ENCODE assay signal across 14 cellular contexts in the genomic region with DNA sequence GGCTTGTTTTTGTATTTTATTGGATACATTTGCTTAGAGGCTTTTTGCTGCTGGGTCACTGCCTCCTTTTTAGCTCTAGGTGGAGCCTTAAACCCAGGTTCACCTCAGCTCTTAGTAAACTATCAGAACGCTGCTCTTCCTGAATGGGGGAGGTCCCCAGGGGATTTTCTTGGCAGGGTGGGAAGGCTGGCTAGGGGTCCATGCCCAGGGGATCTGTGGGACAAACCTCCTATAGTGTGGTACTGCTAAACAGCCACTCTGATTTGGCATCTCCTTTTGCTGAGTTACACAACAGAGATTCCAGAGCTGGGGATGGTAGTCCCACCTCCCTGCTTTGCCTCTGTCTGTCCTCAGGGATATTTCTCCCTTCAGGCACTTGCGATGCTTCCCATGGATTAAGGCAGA.
DNase-seq lines count a peak whose midpoint lies in the region; ATAC-seq, FAIRE-seq and TF ChIP-seq lines count a peak whose summit lies in the region.
"Had no signal": no experiment of that assay in that cellular context is flagged by ENCODE, and none has a peak within 500 bp of the region (broad histone marks: within the 10 kb centered on the region; RNA-seq: fewer than 3 reads in every experiment).

No MANE protein-coding gene starts in this region.

- H3K4me3 ChIP-seq in A549 (no peak overlapping the region), H7 (ENCODE audit: insufficient read depth, low read depth, low read length) (no peak overlapping the region), NT2/D1 (ENCODE audit: insufficient read length, low read depth) (no peak overlapping the region)
- H3K4me3 ChIP-seq: SJSA1, skin epidermis had no signal

- ATAC-seq in A549, result no peak
- no peak for ATAC-seq in foreskin keratinocyte
- ATAC-seq in HG02973 (IDR thresholded peaks at IDR 0.05; ENCODE audit: unreplicated experiment), result no peak
- ATAC-seq: naive thymus-derived CD8-positive, alpha-beta T cell had no signal

- H3K9me3 ChIP-seq in A549 (no peaks in the 10 kb centered on the region), NT2/D1 (ENCODE audit: insufficient read depth, low read length) (peaks cover 8% of the 10 kb centered on the region; the same call in 1 of the 2 replicates)

- no peak overlapping the region for H3K4me2 ChIP-seq in A549

- DNase-seq in A549 (ENCODE audit: low read depth in 1 of 2, low spot score in 1 of 2) (no peak), H7 (peak; percentile 67), NT2/D1 (ENCODE audit: low read depth, low spot score) (peak; percentile 47), foreskin keratinocyte (no peak), hypothalamus (lab: John Stamatoyannopoulos, UW) (no peak), NCI-H510A (lab: John Stamatoyannopoulos, UW) (no peak), retina (no peak)
- DNase-seq: activated CD4-positive, alpha-beta T cell treated with anti-CD3 and anti-CD28 coated beads for 4 hours; islet precursor cell; naive thymus-derived CD8-positive, alpha-beta T cell; NCI-H2107 had no signal

- POLR2A ChIA-PET in A549 (lab: Yijun Ruan, JAX), result no interaction called here

- CTCF ChIA-PET in A549 (lab: Yijun Ruan, JAX), result interaction anchor here (1.0 to 1.2 kb wide), 2 partner anchors 22 to 85 kb away, joined by 3 read pairs; no protein-coding TSS in a partner anchor

- no peaks in the 10 kb centered on the region for H3K27me3 ChIP-seq in H7 (ENCODE audit: control insufficient read depth, insufficient read depth, low read length)
- no peaks in the 10 kb centered on the region for H3K27me3 ChIP-seq in NT2/D1 (ENCODE audit: insufficient read depth, insufficient read length)
- no peaks in the 10 kb centered on the region for H3K27me3 ChIP-seq in foreskin keratinocyte

- 35% methylated on average over 2 of the region's 2 CpGs for WGBS in A549 (ENCODE audit: missing lambda C conversion rate)

- no peak for TF ChIP-seq POLR2A in A549 (IDR thresholded peaks at IDR 0.05; ENCODE audit: low read length)

- TF ChIP-seq EP300 in A549 (IDR thresholded peaks at IDR 0.05), result no peak

- peak; percentile 11 to 37; a peak in 2 of 5 replicates for TF ChIP-seq RAD21 in A549 (conservative IDR thresholded peaks at IDR 0.05 in 1 of 2, IDR thresholded peaks at IDR 0.05 in 1 of 2)

- TF ChIP-seq CTCF in A549 (IDR thresholded peaks at IDR 0.05) (no peak), foreskin keratinocyte (conservative IDR thresholded peaks at IDR 0.05) (peak; percentile 27)

- no peak overlapping the region for H3K27ac ChIP-seq in A549
- H3K27ac ChIP-seq in foreskin keratinocyte, result no peak overlapping the region
- H3K27ac ChIP-seq: SJSA1, skin epidermis had no signal

- H3K36me3 ChIP-seq in H7 (replicated peaks; ENCODE audit: control insufficient read depth, insufficient read depth, low read length), result no peaks in the 10 kb centered on the region
- no peaks in the 10 kb centered on the region for H3K36me3 ChIP-seq in NT2/D1 (ENCODE audit: insufficient read depth, insufficient read length, low read length)
- H3K36me3 ChIP-seq: SJSA1 had no signal

- H3K9ac ChIP-seq in NT2/D1 (ENCODE audit: insufficient read length, low read depth), result peak overlapping the region; percentile 3

- H3K4me1 ChIP-seq in A549, result no peaks in the 10 kb centered on the region
- H3K4me1 ChIP-seq in NT2/D1 (ENCODE audit: insufficient read depth, insufficient read length), result no peaks in the 10 kb centered on the region
- no peaks in the 10 kb centered on the region for H3K4me1 ChIP-seq in foreskin keratinocyte
- H3K4me1 ChIP-seq: SJSA1 had no signal

- FAIRE-seq in A549 (lab: Jason Lieb, UNC), result no peak

TF ChIP-seq in A549, 52 proteins besides CTCF, POLR2A, EP300 and RAD21:
- no peak for TF ChIP-seq JUN (IDR thresholded peaks at IDR 0.05)
- TF ChIP-seq RARB (CRISPR knock-in tag; IDR thresholded peaks at IDR 0.05), result no peak
- TF ChIP-seq, protein P1, sequence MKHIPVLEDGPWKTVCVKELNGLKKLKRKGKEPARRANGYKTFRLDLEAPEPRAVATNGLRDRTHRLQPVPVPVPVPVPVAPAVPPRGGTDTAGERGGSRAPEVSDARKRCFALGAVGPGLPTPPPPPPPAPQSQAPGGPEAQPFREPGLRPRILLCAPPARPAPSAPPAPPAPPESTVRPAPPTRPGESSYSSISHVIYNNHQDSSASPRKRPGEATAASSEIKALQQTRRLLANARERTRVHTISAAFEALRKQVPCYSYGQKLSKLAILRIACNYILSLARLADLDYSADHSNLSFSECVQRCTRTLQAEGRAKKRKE (CRISPR knock-in tag; IDR thresholded peaks at IDR 0.05; ENCODE audit: low read depth), result no peak
- TF ChIP-seq EHMT2 (IDR thresholded peaks at IDR 0.05; ENCODE audit: low read depth), result no peak
- no peak for TF ChIP-seq HEYL (CRISPR knock-in tag; IDR thresholded peaks at IDR 0.05)
- TF ChIP-seq FOSB (CRISPR knock-in tag; IDR thresholded peaks at IDR 0.05), result no peak
- TF ChIP-seq TFCP2L1 (CRISPR knock-in tag; IDR thresholded peaks at IDR 0.05), result no peak
- TF ChIP-seq RCOR1 (IDR thresholded peaks at IDR 0.05; ENCODE audit: low read depth, low read length), result no peak
- no peak for TF ChIP-seq BHLHE40 (IDR thresholded peaks at IDR 0.05; ENCODE audit: low read depth, low read length)
- no peak for TF ChIP-seq ZNF302 (CRISPR knock-in tag; IDR thresholded peaks at IDR 0.05)
- no peak for TF ChIP-seq REST (IDR thresholded peaks at IDR 0.05)
- TF ChIP-seq, protein P2, sequence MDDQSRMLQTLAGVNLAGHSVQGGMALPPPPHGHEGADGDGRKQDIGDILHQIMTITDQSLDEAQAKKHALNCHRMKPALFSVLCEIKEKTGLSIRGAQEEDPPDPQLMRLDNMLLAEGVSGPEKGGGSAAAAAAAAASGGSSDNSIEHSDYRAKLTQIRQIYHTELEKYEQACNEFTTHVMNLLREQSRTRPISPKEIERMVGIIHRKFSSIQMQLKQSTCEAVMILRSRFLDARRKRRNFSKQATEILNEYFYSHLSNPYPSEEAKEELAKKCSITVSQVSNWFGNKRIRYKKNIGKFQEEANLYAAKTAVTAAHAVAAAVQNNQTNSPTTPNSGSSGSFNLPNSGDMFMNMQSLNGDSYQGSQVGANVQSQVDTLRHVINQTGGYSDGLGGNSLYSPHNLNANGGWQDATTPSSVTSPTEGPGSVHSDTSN (IDR thresholded peaks at IDR 0.05), result no peak
- TF ChIP-seq ESRRA (IDR thresholded peaks at IDR 0.05; ENCODE audit: borderline replicate concordance, low read length), result no peak
- TF ChIP-seq TP53 (CRISPR knock-in tag; IDR thresholded peaks at IDR 0.05), result no peak
- no peak for TF ChIP-seq USF2 (IDR thresholded peaks at IDR 0.05)
- TF ChIP-seq CEBPB (IDR thresholded peaks at IDR 0.05), result no peak
- no peak for TF ChIP-seq KDM1A (IDR thresholded peaks at IDR 0.05; ENCODE audit: low read depth)

Comparison
In these comparisons a context has a peak if more than half of its experiments do, and no peak if none do; other contexts are left out.
1. DNase-seq: peak in H7 (single experiment) and NT2/D1 (single experiment); none in A549 (0 of 2), foreskin keratinocyte (0 of 2), hypothalamus (0 of 51), NCI-H510A (single experiment) and retina (single experiment).